In genomic region chr4:79913581-79913980, GRCh38 we compare ENCODE assay signal across 1 cellular context.
TF ChIP-seq lines count a peak whose summit lies in the region.

No MANE protein-coding gene starts in this region.

TF ChIP-seq in GM23338, 12 proteins besides CTCF, POLR2A, EP300 and RAD21 (continued from another document):
- no peak for TF ChIP-seq REST (IDR thresholded peaks at IDR 0.05; ENCODE audit: unreplicated experiment)
- TF ChIP-seq EZH2 (IDR thresholded peaks at IDR 0.05; ENCODE audit: low read depth, unreplicated experiment) = no peak
TF ChIP-seq in GM23338: peak in this region for 0.
